ENCODE assay signal across 20 cellular contexts in the genomic region with DNA sequence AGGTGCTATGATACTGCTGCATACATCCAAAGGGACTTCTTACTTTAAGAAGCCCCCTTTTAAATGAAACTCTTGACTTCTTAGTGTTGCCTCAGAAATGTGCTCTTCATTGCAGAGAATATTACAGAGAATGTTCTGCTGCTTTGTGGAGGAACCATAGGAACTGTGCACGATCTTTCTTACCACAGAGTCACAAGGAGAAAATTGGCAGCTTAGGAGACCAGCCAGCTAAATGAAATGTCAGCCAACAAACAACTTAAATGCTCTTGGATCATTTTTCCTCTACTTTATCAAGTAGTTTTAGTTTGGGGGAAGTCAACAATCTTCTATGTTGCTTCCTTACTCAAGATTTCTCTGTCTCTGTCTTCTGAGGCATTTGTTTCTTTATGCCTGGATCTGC.
"Had no signal": no experiment of that assay in that cellular context is flagged by ENCODE, and none has a peak within 500 bp of the region (broad histone marks: within the 10 kb centered on the region; RNA-seq: fewer than 3 reads in every experiment).

No MANE protein-coding gene starts in this region.

- H3K9me3 ChIP-seq: ascending aorta, heart left ventricle, left ventricle myocardium inferior, sigmoid colon, suprapubic skin, upper lobe of left lung had no signal

- H3K4me3 Mint-ChIP-seq: activated CD8-positive, alpha-beta T cell treated with anti-CD3 and anti-CD28 coated beads, Interleukin-2, amount 10 ng/mL, durations not matched to agents 7 days and 5 days; activated T-helper 1 cell treated with anti-CD3 and anti-CD28 coated beads, Interleukin-12 subunit alpha, Interleukin-12 subunit beta, Interleukin-2, Interleukin-4 antibody, amounts not matched to agents 30 ng/mL and 10 ng/mL and 1 ng/mL, durations not matched to agents 14 hours and 24 hours and 36 hours; central memory CD8-positive, alpha-beta T cell; WTC11 had no signal

- ATAC-seq: activated CD8-positive, alpha-beta T cell treated with anti-CD3 and anti-CD28 coated beads, Interleukin-2, amount 10 ng/mL, durations not matched to agents 7 days and 5 days; stimulated activated naive CD8-positive, alpha-beta T cell treated with anti-CD3 and anti-CD28 coated beads, Interleukin-15, Interleukin-2, amounts not matched to agents 100 U/mL and 50 U/mL, for 24 hours had no signal

- H3K36me3 Mint-ChIP-seq: WTC11 had no signal

- H3K4me1 ChIP-seq: ascending aorta, upper lobe of left lung had no signal

- H3K27ac Mint-ChIP-seq: activated CD8-positive, alpha-beta T cell treated with anti-CD3 and anti-CD28 coated beads, Interleukin-2, amount 10 ng/mL, durations not matched to agents 7 days and 5 days; activated T-helper 1 cell treated with anti-CD3 and anti-CD28 coated beads, Interleukin-12 subunit alpha, Interleukin-12 subunit beta, Interleukin-2, Interleukin-4 antibody, amounts not matched to agents 30 ng/mL and 10 ng/mL and 1 ng/mL, durations not matched to agents 14 hours and 24 hours and 36 hours; WTC11 had no signal

- H3K4me1 Mint-ChIP-seq: central memory CD8-positive, alpha-beta T cell had no signal

- H3K36me3 ChIP-seq: ascending aorta, heart left ventricle, left ventricle myocardium inferior, sigmoid colon, suprapubic skin, upper lobe of left lung had no signal

- H3K4me3 ChIP-seq: ascending aorta, heart left ventricle, left ventricle myocardium inferior, sigmoid colon, suprapubic skin, upper lobe of left lung had no signal

- H3K27me3 ChIP-seq: ascending aorta, heart left ventricle, sigmoid colon, suprapubic skin, upper lobe of left lung had no signal

- H3K9me3 Mint-ChIP-seq: activated T-helper 1 cell treated with anti-CD3 and anti-CD28 coated beads, Interleukin-12 subunit alpha, Interleukin-12 subunit beta, Interleukin-2, Interleukin-4 antibody, amounts not matched to agents 30 ng/mL and 10 ng/mL and 1 ng/mL, durations not matched to agents 14 hours and 24 hours and 36 hours; central memory CD8-positive, alpha-beta T cell had no signal

- DNase-seq: activated CD4-positive, alpha-beta T cell treated with anti-CD3 and anti-CD28 coated beads for 48 hours; activated CD8-positive, alpha-beta memory T cell treated with anti-CD3 and anti-CD28 coated beads, Interleukin-2, amount 50 U/mL, for 48 hours; activated CD8-positive, alpha-beta T cell treated with anti-CD3 and anti-CD28 coated beads, Interleukin-2, amount 10 ng/mL, durations not matched to agents 7 days and 5 days; activated naive CD4-positive, alpha-beta T cell; effector memory CD4-positive, alpha-beta T cell; foreskin melanocyte; heart left ventricle; left ventricle myocardium inferior; mesendoderm; sigmoid colon; stimulated activated CD4-positive, alpha-beta T cell treated with anti-CD3 and anti-CD28 coated beads, Interleukin-4, amount 100 ng/mL, for 1 hour; stimulated activated CD8-positive, alpha-beta memory T cell treated with anti-CD3 and anti-CD28 coated beads, Interleukin-4, amount 100 ng/mL, for 48 hours; stimulated activated naive CD8-positive, alpha-beta T cell treated with anti-CD3 and anti-CD28 coated beads, Interleukin-15, Interleukin-2, amounts not matched to agents 100 U/mL and 50 U/mL, for 24 hours; T-helper 1 cell; upper lobe of left lung had no signal
